ENCODE assay signal across 25 cellular contexts in the genomic region with DNA sequence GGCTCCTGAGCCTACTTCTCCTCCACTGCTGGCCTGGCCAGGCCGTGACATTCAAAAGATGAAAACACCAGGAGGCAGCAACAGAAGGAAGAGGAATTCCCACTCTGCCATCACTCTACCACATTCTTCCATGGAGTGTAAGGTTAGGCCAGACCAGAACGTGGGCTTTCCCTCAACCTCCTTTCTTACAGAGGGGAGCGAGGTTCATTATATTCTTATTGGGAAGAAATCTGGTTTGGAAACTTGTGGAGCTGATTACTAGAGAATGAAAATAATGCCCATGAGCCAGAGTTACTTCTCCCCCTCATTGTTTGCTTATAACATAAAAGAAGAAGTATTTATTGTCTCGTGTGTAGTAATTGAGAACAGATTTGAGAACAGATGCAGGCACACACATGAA.
DNase-seq lines count a peak whose midpoint lies in the region; TF ChIP-seq lines count a peak whose summit lies in the region.
"Had no signal": no experiment of that assay in that cellular context is flagged by ENCODE, and none has a peak within 500 bp of the region (broad histone marks: within the 10 kb centered on the region; RNA-seq: fewer than 3 reads in every experiment).

No MANE protein-coding gene starts in this region.

- no peak for DNase-seq in AG04449 (ENCODE audit: low read depth, low spot score)
- DNase-seq in GM04503 (ENCODE audit: low read depth) = peak; percentile 71
- no peak for DNase-seq in brain microvascular endothelial cell
- DNase-seq in fibroblast of villous mesenchyme (ENCODE audit: low read depth) = peak; percentile 63
- DNase-seq in suprapubic skin (ENCODE audit: low spot score in 2 of 2) = no peak
- no peak for DNase-seq in GM10248 (ENCODE audit: extremely low spot score)
- no peak for DNase-seq in C1 segment of cervical spinal cord (lab: John Stamatoyannopoulos, UW)
- no peak for DNase-seq in nephron progenitor cell
- DNase-seq: activated CD4-positive, alpha-beta memory T cell treated with anti-CD3 and anti-CD28 coated beads, Interleukin-2, amount 10 ng/mL, durations not matched to agents 7 days and 5 days; activated CD4-positive, CD25-positive, alpha-beta regulatory T cell treated with anti-CD3 and anti-CD28 coated beads, Interleukin-2, amount 50 U/mL, for 72 hours; anterior cingulate cortex; Caco-2; heart left ventricle; NCI-H1092; NCI-H187 treated with DMSO at 0.1 percent for 48 hours; NCI-H524 treated with DMSO at 0.1 percent for 48 hours; stimulated activated CD4-positive, alpha-beta T cell treated with anti-CD3 and anti-CD28 coated beads, Interleukin-2, amount 100 ng/mL, for 24 hours; T-helper 17 cell had no signal

- no peaks in the 10 kb centered on the region for H3K9me3 ChIP-seq in suprapubic skin
- H3K9me3 ChIP-seq: BLaER1 treated with 17β-estradiol and CSF1 and Interleukin-3, amounts not matched to agents 10 nM and 100 nM; Caco-2; heart left ventricle; tibial nerve had no signal

- 60% methylated on average over 4 of the region's 4 CpGs for WGBS in suprapubic skin

- H3K4me3 Mint-ChIP-seq in nephron progenitor cell = no peak overlapping the region
- H3K4me3 Mint-ChIP-seq: activated CD4-positive, alpha-beta memory T cell treated with anti-CD3 and anti-CD28 coated beads, Interleukin-2, amount 10 ng/mL, durations not matched to agents 7 days and 5 days; dendritic cell treated with granulocyte-macrophage colony-stimulating factor and Interleukin-4, amounts not matched to agents 40 ng/mL and 50 ng/mL, for 4 days; neural crest cell; T-helper 17 cell had no signal

- H3K27me3 ChIP-seq in brain microvascular endothelial cell (replicated peaks) = no peaks in the 10 kb centered on the region
- no peaks in the 10 kb centered on the region for H3K27me3 ChIP-seq in suprapubic skin
- H3K27me3 ChIP-seq: BLaER1 treated with 17β-estradiol and CSF1 and Interleukin-3, amounts not matched to agents 10 nM and 100 nM; heart left ventricle; tibial nerve had no signal

- H3K27ac ChIP-seq in brain microvascular endothelial cell (no peak overlapping the region), suprapubic skin (no peak overlapping the region)
- H3K27ac ChIP-seq: BLaER1 treated with 17β-estradiol and CSF1 and Interleukin-3, amounts not matched to agents 10 nM and 100 nM; heart left ventricle; parathyroid adenoma; tibial nerve had no signal

- POLR2A ChIA-PET in AG04449 (lab: Yijun Ruan, JAX) (no interaction called here), GM10248 (lab: Yijun Ruan, JAX) (no interaction called here)

- no peak for TF ChIP-seq POLR2A in suprapubic skin (IDR thresholded peaks at IDR 0.05)

- CTCF ChIA-PET in AG04449 (lab: Yijun Ruan, JAX) (interaction anchor here (1.6 to 1.9 kb wide), 2 partner anchors 10 to 109 kb away, joined by 6 read pairs; no protein-coding TSS in a partner anchor), GM10248 (lab: Yijun Ruan, JAX) (no interaction called here)

- TF ChIP-seq CTCF in AG04449 (IDR thresholded peaks at IDR 0.05; ENCODE audit: insufficient read depth, low read length, missing control alignments) = peak; percentile 5
- peak; percentile 5 for TF ChIP-seq CTCF in brain microvascular endothelial cell (IDR thresholded peaks at IDR 0.05; ENCODE audit: low read depth, low read length, missing control alignments)
- TF ChIP-seq CTCF in fibroblast of villous mesenchyme (IDR thresholded peaks at IDR 0.05; ENCODE audit: insufficient read depth, low read depth, low read length) = no peak
- no peak for TF ChIP-seq CTCF in suprapubic skin (IDR thresholded peaks at IDR 0.05)
- TF ChIP-seq CTCF in GM10248 (IDR thresholded peaks at IDR 0.05; ENCODE audit: control extremely low read depth, extremely low read depth, low read depth, missing control alignments) = no peak
- TF ChIP-seq CTCF in nephron progenitor cell (IDR thresholded peaks at IDR 0.05) = no peak

- H3K4me3 ChIP-seq in AG04449 (ENCODE audit: low read depth, low read length) = no peak overlapping the region
- no peak overlapping the region for H3K4me3 ChIP-seq in brain microvascular endothelial cell (ENCODE audit: low read depth, low read length)
- no peak overlapping the region for H3K4me3 ChIP-seq in fibroblast of villous mesenchyme (ENCODE audit: low read depth, low read length)
- no peak overlapping the region for H3K4me3 ChIP-seq in suprapubic skin
- H3K4me3 ChIP-seq: BLaER1 treated with 17β-estradiol and CSF1 and Interleukin-3, amounts not matched to agents 10 nM and 100 nM; heart left ventricle; lung; tibial nerve had no signal

- no peak for TF ChIP-seq EP300 in suprapubic skin (IDR thresholded peaks at IDR 0.05)

- H3K4me1 ChIP-seq in suprapubic skin = peaks cover 11% of the 10 kb centered on the region
- H3K4me1 ChIP-seq: BLaER1 treated with 17β-estradiol and CSF1 and Interleukin-3, amounts not matched to agents 10 nM and 100 nM; parathyroid adenoma; tibial nerve had no signal

- peaks cover 6% of the 10 kb centered on the region for H3K4me1 Mint-ChIP-seq in nephron progenitor cell
- H3K4me1 Mint-ChIP-seq: activated CD4-positive, alpha-beta memory T cell treated with anti-CD3 and anti-CD28 coated beads, Interleukin-2, amount 10 ng/mL, durations not matched to agents 7 days and 5 days; T-helper 17 cell had no signal

- no peaks in the 10 kb centered on the region for H3K36me3 Mint-ChIP-seq in nephron progenitor cell (ENCODE audit: low read depth)

- H3K36me3 ChIP-seq in brain microvascular endothelial cell (replicated peaks) = no peaks in the 10 kb centered on the region
- H3K36me3 ChIP-seq in suprapubic skin = no peaks in the 10 kb centered on the region
- H3K36me3 ChIP-seq: BLaER1 treated with 17β-estradiol and CSF1 and Interleukin-3, amounts not matched to agents 10 nM and 100 nM; heart left ventricle; tibial nerve had no signal

- H3K27ac Mint-ChIP-seq in nephron progenitor cell = no peak overlapping the region
- H3K27ac Mint-ChIP-seq: activated CD4-positive, alpha-beta memory T cell treated with anti-CD3 and anti-CD28 coated beads, Interleukin-2, amount 10 ng/mL, durations not matched to agents 7 days and 5 days; activated naive CD4-positive, alpha-beta T cell treated with anti-CD3 and anti-CD28 coated beads, Interleukin-2, amount 50 U/mL, for 72 hours; dendritic cell treated with granulocyte-macrophage colony-stimulating factor and Interleukin-4, amounts not matched to agents 40 ng/mL and 50 ng/mL, for 4 days; T-helper 17 cell had no signal

- H3K9me3 Mint-ChIP-seq in nephron progenitor cell = peaks cover 2% of the 10 kb centered on the region
- H3K9me3 Mint-ChIP-seq: dendritic cell treated with granulocyte-macrophage colony-stimulating factor and Interleukin-4, amounts not matched to agents 40 ng/mL and 50 ng/mL, for 4 days; neural crest cell had no signal

- in situ Hi-C loops in brain microvascular endothelial cell (cut with HindIII; ENCODE audit: low pct_ligation_motif_present, low sequenced_read_pairs) = no loop called here

- H3K27me3 Mint-ChIP-seq in nephron progenitor cell (ENCODE audit: low read depth, poor library complexity) = peaks cover 11% of the 10 kb centered on the region
- H3K27me3 Mint-ChIP-seq: activated CD4-positive, alpha-beta memory T cell treated with anti-CD3 and anti-CD28 coated beads, Interleukin-2, amount 10 ng/mL, durations not matched to agents 7 days and 5 days; T-helper 17 cell had no signal

Comparison
In these comparisons a context has a peak if more than half of its experiments do, and no peak if none do; other contexts are left out.
1. DNase-seq: peak in GM04503 (single experiment) and fibroblast of villous mesenchyme (single experiment); none in AG04449 (single experiment), brain microvascular endothelial cell (single experiment), suprapubic skin (0 of 2), GM10248 (single experiment), C1 segment of cervical spinal cord (0 of 14) and nephron progenitor cell (single experiment).
2. CTCF ChIP-seq: peak in AG04449 (single experiment) and brain microvascular endothelial cell (single experiment); none in fibroblast of villous mesenchyme (single experiment), suprapubic skin (0 of 2), GM10248 (single experiment) and nephron progenitor cell (single experiment).